ENCODE assay signal across 9 cellular contexts in genomic region chr4:71941001-71941400, GRCh38.
A peak's percentile ranks its signal among the peaks of the same experiment; 100 is the strongest.
DNase-seq lines count a peak whose midpoint lies in the region; ATAC-seq, FAIRE-seq and TF ChIP-seq lines count a peak whose summit lies in the region.
"Had no signal": no experiment of that assay in that cellular context is flagged by ENCODE, and none has a peak within 500 bp of the region (broad histone marks: within the 10 kb centered on the region; RNA-seq: fewer than 3 reads in every experiment).

No MANE protein-coding gene starts in this region.

- no peak overlapping the region for H3K27ac ChIP-seq in trophoblast cell (ENCODE audit: low read depth, low read length)

- H3K27me3 ChIP-seq in bronchial epithelial cell (ENCODE audit: control insufficient read depth, insufficient read depth, low read length) (no peaks in the 10 kb centered on the region), trophoblast cell (ENCODE audit: insufficient read depth, low read length) (no peaks in the 10 kb centered on the region)

- H4K8ac ChIP-seq in trophoblast cell (ENCODE audit: low read depth, low read length), result no peak overlapping the region

- H4K12ac ChIP-seq in trophoblast cell (ENCODE audit: low read depth, low read length), result no peak overlapping the region

- H3K4me3 ChIP-seq in bronchial epithelial cell (ENCODE audit: low read depth, low read length) (no peak overlapping the region), trophoblast cell (ENCODE audit: low read depth, low read length) (no peak overlapping the region)

- no peak overlapping the region for H3K4me2 ChIP-seq in trophoblast cell (ENCODE audit: low read length)

- in situ Hi-C loops in KBM-7 (cut with MboI; ENCODE audit: low pct_unique_long_range_greater_than_20kb, low sequenced_read_pairs), result no loop called here

- H3K36me3 ChIP-seq in bronchial epithelial cell (ENCODE audit: control insufficient read depth, insufficient read depth, low read length) (no peaks in the 10 kb centered on the region), trophoblast cell (ENCODE audit: control insufficient read depth in 1 of 2, insufficient read depth in 2 of 2, low read length in 2 of 2) (no peaks in the 10 kb centered on the region)

- no peak overlapping the region for H3K14ac ChIP-seq in trophoblast cell (ENCODE audit: low read length)

- DNase-seq in NCI-H345 (lab: John Stamatoyannopoulos, UW) (peak; percentile 6), NCI-H345 treated with DMSO at 0.1 percent for 48 hours (lab: John Stamatoyannopoulos, UW; ENCODE audit: unreplicated experiment) (no peak), KBM-7 (peak; percentile 11), bronchial epithelial cell (ENCODE audit: low read depth) (peak; percentile 29), trophoblast cell (peak; percentile 16 to 57), omental fat pad (ENCODE audit: low spot score) (no peak), left ventricle myocardium superior (no peak)
- DNase-seq: NCI-H510A treated with DMSO at 0.1 percent for 48 hours had no signal

- peak; percentile 32 for TF ChIP-seq CTCF in bronchial epithelial cell (IDR thresholded peaks at IDR 0.05; ENCODE audit: insufficient read depth, low read length, severe bottlenecking)
- no peak for TF ChIP-seq CTCF in omental fat pad (IDR thresholded peaks at IDR 0.05)

- H4K91ac ChIP-seq in trophoblast cell (ENCODE audit: low read depth, low read length), result no peak overlapping the region

- H2AFZ ChIP-seq in trophoblast cell (ENCODE audit: insufficient read depth, low read length, poor library complexity), result no peak overlapping the region

- no peak for FAIRE-seq in bronchial epithelial cell (lab: Jason Lieb, UNC)

- no peak overlapping the region for H3K23ac ChIP-seq in trophoblast cell (ENCODE audit: low read length)

- H2AK5ac ChIP-seq in trophoblast cell (ENCODE audit: low read length), result no peak overlapping the region

- no peak overlapping the region for H3K9ac ChIP-seq in trophoblast cell (ENCODE audit: low read length)

- H3K9me3 ChIP-seq in trophoblast cell (ENCODE audit: insufficient read depth, low read depth, low read length), result peaks cover 4% of the 10 kb centered on the region

- no peaks in the 10 kb centered on the region for H3K4me1 ChIP-seq in trophoblast cell (ENCODE audit: control insufficient read depth in 1 of 2, insufficient read depth in 2 of 2, low read length in 2 of 2)

- H3K18ac ChIP-seq in trophoblast cell (ENCODE audit: low read length), result no peak overlapping the region

- ATAC-seq in GM19023 (IDR thresholded peaks at IDR 0.05; ENCODE audit: unreplicated experiment) (no peak), omental fat pad (ENCODE audit: low FRiP score) (no peak), left ventricle myocardium superior (no peak)

- no peaks in the 10 kb centered on the region for H3K79me1 ChIP-seq in trophoblast cell (ENCODE audit: low read length)

- H2BK12ac ChIP-seq in trophoblast cell (ENCODE audit: low read length), result no peak overlapping the region

- H2BK120ac ChIP-seq in trophoblast cell (ENCODE audit: insufficient read depth, low read length, poor library complexity), result no peak overlapping the region

- intact Hi-C loops in left ventricle myocardium superior (cut with micrococcal nuclease), result no loop called here

- WGBS in trophoblast cell (ENCODE audit: extremely low coverage, insufficient coverage, insufficient read length), result no CpG with 5 or more reads among the region's 1 CpG

- no peak overlapping the region for H3K4ac ChIP-seq in trophoblast cell (ENCODE audit: low read depth, low read length)

- H3K79me2 ChIP-seq in trophoblast cell (ENCODE audit: control insufficient read depth, insufficient read depth, low read length, poor library complexity), result no peaks in the 10 kb centered on the region

- H2BK5ac ChIP-seq in trophoblast cell (ENCODE audit: low read depth, low read length, poor library complexity), result no peak overlapping the region

Comparison
In these comparisons a context has a peak if more than half of its experiments do, and no peak if none do; other contexts are left out.
1. DNase-seq: peak in NCI-H345 (single experiment), KBM-7 (single experiment), bronchial epithelial cell (single experiment) and trophoblast cell (2 of 2); none in NCI-H345 treated with DMSO at 0.1 percent for 48 hours (single experiment), omental fat pad (single experiment) and left ventricle myocardium superior (single experiment).